ENCODE assay signal across 23 cellular contexts in genomic region chr13:79470666-79471065, GRCh38.
"Had no signal": no experiment of that assay in that cellular context is flagged by ENCODE, and none has a peak within 500 bp of the region (broad histone marks: within the 10 kb centered on the region; RNA-seq: fewer than 3 reads in every experiment).

No MANE protein-coding gene starts in this region.

- H3K4me3 ChIP-seq: colonic mucosa, coronary artery, dorsolateral prefrontal cortex, esophagus muscularis mucosa, esophagus squamous epithelium, gastrocnemius medialis, gastroesophageal sphincter, heart left ventricle, heart right ventricle had no signal

- DNase-seq: colonic mucosa; cortex of kidney; dermis blood vessel endothelial cell; dorsolateral prefrontal cortex; effector CD4-positive, alpha-beta T cell; effector CD8-positive, alpha-beta T cell; effector memory CD4-positive, alpha-beta T cell; effector memory CD8-positive, alpha-beta T cell; endodermal cell; erythroblast; esophagus squamous epithelium; foreskin fibroblast; foreskin keratinocyte; foreskin melanocyte; gastrocnemius medialis; glutamatergic neuron; head of caudate nucleus; heart left ventricle; heart right ventricle had no signal

- H3K27me3 ChIP-seq: colonic mucosa, dorsolateral prefrontal cortex, esophagus muscularis mucosa, esophagus squamous epithelium, foreskin keratinocyte, gastrocnemius medialis, gastroesophageal sphincter had no signal

- ATAC-seq: effector memory CD8-positive, alpha-beta T cell; esophagus mucosa; foreskin keratinocyte; gastrocnemius medialis; gastroesophageal sphincter; heart left ventricle; heart right ventricle had no signal

- H3K9me3 ChIP-seq: colonic mucosa, esophagus muscularis mucosa, gastrocnemius medialis had no signal

- H3K36me3 ChIP-seq: colonic mucosa, esophagus muscularis mucosa, esophagus squamous epithelium, gastrocnemius medialis, gastroesophageal sphincter, heart left ventricle, heart right ventricle had no signal

- H3K4me1 ChIP-seq: colonic mucosa, esophagus muscularis mucosa, esophagus squamous epithelium, foreskin keratinocyte, gastrocnemius medialis, gastroesophageal sphincter, heart left ventricle, heart right ventricle had no signal
